In genomic region chr16:668519-669171, GRCh38 we compare ENCODE assay signal across 6 cellular contexts. TPM values are rescaled to one million over a fixed set of nuclear protein-coding genes. Genes with fewer than 3 reads are reported as not detected.
DNase-seq lines count a peak whose midpoint lies in the region; ATAC-seq and TF ChIP-seq lines count a peak whose summit lies in the region.

No MANE protein-coding gene starts in this region.

- H3K4me1 Mint-ChIP-seq in CD4-positive, alpha-beta memory T cell: peaks cover 3 to 21% (median 6%) of the 10 kb centered on the region in 4 donors
- peaks cover 2% of the 10 kb centered on the region for H3K4me1 Mint-ChIP-seq in glutamatergic neuron (ENCODE audit: low read depth, unreplicated experiment)

- peak overlapping the region; percentile 69 for H3K27ac ChIP-seq in CD4-positive, alpha-beta memory T cell (ENCODE audit: low read depth, low read length)
- H3K27ac ChIP-seq in tibial artery: peak overlapping the region; percentile 87

- H3K9me3 Mint-ChIP-seq in CD4-positive, alpha-beta memory T cell: no peaks in the 10 kb centered on the region
- H3K9me3 Mint-ChIP-seq in glutamatergic neuron (ENCODE audit: unreplicated experiment): peaks cover 2% of the 10 kb centered on the region

- H3K4me1 ChIP-seq in CD4-positive, alpha-beta memory T cell (ENCODE audit: insufficient read depth, low read length): peaks cover 23% of the 10 kb centered on the region
- peaks cover 8 to 22% (median 18%) of the 10 kb centered on the region in 4 donors for H3K4me1 ChIP-seq in tibial artery

- peak overlapping the region in 6 of 7 donors; percentile 29 to 88 (median 53) for H3K27ac Mint-ChIP-seq in CD4-positive, alpha-beta memory T cell
- H3K27ac Mint-ChIP-seq in glutamatergic neuron (ENCODE audit: unreplicated experiment): no peak overlapping the region

- H3K36me3 Mint-ChIP-seq in CD4-positive, alpha-beta memory T cell: peaks cover 0 to 13% of the 10 kb centered on the region in 2 donors
- no peaks in the 10 kb centered on the region for H3K36me3 Mint-ChIP-seq in glutamatergic neuron (ENCODE audit: unreplicated experiment)

- no peaks in the 10 kb centered on the region for H3K27me3 ChIP-seq in CD4-positive, alpha-beta memory T cell (ENCODE audit: insufficient read depth, low read length)
- no peaks in the 10 kb centered on the region for H3K27me3 ChIP-seq in tibial artery

- intact Hi-C loops in CD4-positive, alpha-beta memory T cell (cut with micrococcal nuclease): loop anchor here (1.0 to 2.0 kb wide), 5 partner anchors 11 to 276 kb away; partner anchors contain the start of genes JMJD8, METTL26 and WDR90
- intact Hi-C loops in tibial artery (cut with DNase I; ENCODE audit: low total_unique reads): no loop called here

- TF ChIP-seq CTCF in glutamatergic neuron (IDR thresholded peaks at IDR 0.05; ENCODE audit: partially characterized antibody, unreplicated experiment) (no peak), tibial artery (IDR thresholded peaks at IDR 0.05) (no peak)

- CTCF ChIA-PET in CD4-positive, alpha-beta memory T cell (lab: Charles Lee; ENCODE audit: partially characterized antibody): interaction anchor here (1.1 to 1.4 kb wide), 4 partner anchors 10 to 64 kb away, joined by 3 to 5 read pairs (median 3); no protein-coding TSS in a partner anchor

- H3K4me3 Mint-ChIP-seq in CD4-positive, alpha-beta memory T cell: peak overlapping the region; percentile 71 to 86 (median 80)
- H3K4me3 Mint-ChIP-seq in glutamatergic neuron (ENCODE audit: unreplicated experiment): peak overlapping the region; percentile 65

- POLR2A ChIA-PET in CD4-positive, alpha-beta memory T cell (lab: Charles Lee; ENCODE audit: partially characterized antibody): interaction anchor here (1.4 to 5.6 kb wide), 7 partner anchors 12 to 53 kb away, joined by 5 to 89 read pairs (median 17); partner anchors contain the start of genes ANTKMT, JMJD8, MCRIP2 and METTL26

- H3K27me3 Mint-ChIP-seq in CD4-positive, alpha-beta memory T cell: no peaks in the 10 kb centered on the region
- peaks cover 2% of the 10 kb centered on the region for H3K27me3 Mint-ChIP-seq in glutamatergic neuron (ENCODE audit: unreplicated experiment)

- H3K4me3 ChIP-seq in CD4-positive, alpha-beta memory T cell (ENCODE audit: low read length in 2 of 2): peak overlapping the region; percentile 42 to 73
- peak overlapping the region; percentile 84 to 92 for H3K4me3 ChIP-seq in tibial artery

- H3K36me3 ChIP-seq in CD4-positive, alpha-beta memory T cell (ENCODE audit: insufficient read depth, low read length): peaks cover 25% of the 10 kb centered on the region
- H3K36me3 ChIP-seq in tibial artery: peaks cover 34 to 45% (median 40%) of the 10 kb centered on the region in 3 donors

- ATAC-seq in GM21786 (IDR thresholded peaks at IDR 0.05; ENCODE audit: unreplicated experiment): no peak

- DNase-seq in CD4-positive, alpha-beta memory T cell: no peak
- peak; percentile 26 for DNase-seq in NCI-H69 (lab: John Stamatoyannopoulos, UW)
- no peak for DNase-seq in glutamatergic neuron
- DNase-seq in tibial artery: no peak
- DNase-seq in SW 1271 (lab: John Stamatoyannopoulos, UW): no peak

- no peaks in the 10 kb centered on the region for H3K9me3 ChIP-seq in CD4-positive, alpha-beta memory T cell (ENCODE audit: control insufficient read depth in 1 of 2, low read length in 2 of 2)
- no peaks in the 10 kb centered on the region for H3K9me3 ChIP-seq in tibial artery

RNA-seq across cellular contexts. Expression of gene RHOT2, which starts 0.7 kb away (rescaled TPM):
- total RNA-seq in CD4-positive, alpha-beta memory T cell: 100 to 1,000 TPM; 254 to 263 TPM
- polyA plus RNA-seq in CD4-positive, alpha-beta memory T cell: 10 to 100 TPM; 46.6 to 54.3 TPM
- total RNA-seq in glutamatergic neuron (ENCODE audit: unreplicated experiment): 208 TPM

RNA-seq across cellular contexts. Expression of gene RHBDL1, which starts 6.8 kb away (rescaled TPM):
- 1 to 10 TPM; 2.2 to 2.4 TPM for total RNA-seq in CD4-positive, alpha-beta memory T cell
- polyA plus RNA-seq in CD4-positive, alpha-beta memory T cell: 1 to 10 TPM; 2.1 to 2.8 TPM
- 8.2 TPM for total RNA-seq in glutamatergic neuron (ENCODE audit: unreplicated experiment)

RNA-seq across cellular contexts. Expression of gene STUB1, which starts 11.6 kb away (rescaled TPM):
- total RNA-seq in CD4-positive, alpha-beta memory T cell: 100 to 1,000 TPM in 1 of 2 experiments, 10 to 100 TPM in 1; 97.2 to 110 TPM
- 100 to 1,000 TPM; 147 to 181 TPM for polyA plus RNA-seq in CD4-positive, alpha-beta memory T cell
- 78.3 TPM for total RNA-seq in glutamatergic neuron (ENCODE audit: unreplicated experiment)

RNA-seq across cellular contexts. Expression of gene JMJD8, which starts 15.5 kb away (rescaled TPM):
- total RNA-seq in CD4-positive, alpha-beta memory T cell: 10 to 100 TPM; 45.0 to 49.0 TPM
- 10 to 100 TPM; 43.9 to 60.3 TPM for polyA plus RNA-seq in CD4-positive, alpha-beta memory T cell
- 26.1 TPM for total RNA-seq in glutamatergic neuron (ENCODE audit: unreplicated experiment)

RNA-seq across cellular contexts. Expression of gene WDR90, which starts 19.5 kb away (rescaled TPM):
- 10 to 100 TPM; 18.0 to 19.7 TPM for total RNA-seq in CD4-positive, alpha-beta memory T cell
- polyA plus RNA-seq in CD4-positive, alpha-beta memory T cell: 1 to 10 TPM in 1 of 2 donors, under 1 TPM in 1; 0.96 to 1.7 TPM
- 24.6 TPM for total RNA-seq in glutamatergic neuron (ENCODE audit: unreplicated experiment)
